ENCODE assay signal across 1 cellular context in the genomic region with DNA sequence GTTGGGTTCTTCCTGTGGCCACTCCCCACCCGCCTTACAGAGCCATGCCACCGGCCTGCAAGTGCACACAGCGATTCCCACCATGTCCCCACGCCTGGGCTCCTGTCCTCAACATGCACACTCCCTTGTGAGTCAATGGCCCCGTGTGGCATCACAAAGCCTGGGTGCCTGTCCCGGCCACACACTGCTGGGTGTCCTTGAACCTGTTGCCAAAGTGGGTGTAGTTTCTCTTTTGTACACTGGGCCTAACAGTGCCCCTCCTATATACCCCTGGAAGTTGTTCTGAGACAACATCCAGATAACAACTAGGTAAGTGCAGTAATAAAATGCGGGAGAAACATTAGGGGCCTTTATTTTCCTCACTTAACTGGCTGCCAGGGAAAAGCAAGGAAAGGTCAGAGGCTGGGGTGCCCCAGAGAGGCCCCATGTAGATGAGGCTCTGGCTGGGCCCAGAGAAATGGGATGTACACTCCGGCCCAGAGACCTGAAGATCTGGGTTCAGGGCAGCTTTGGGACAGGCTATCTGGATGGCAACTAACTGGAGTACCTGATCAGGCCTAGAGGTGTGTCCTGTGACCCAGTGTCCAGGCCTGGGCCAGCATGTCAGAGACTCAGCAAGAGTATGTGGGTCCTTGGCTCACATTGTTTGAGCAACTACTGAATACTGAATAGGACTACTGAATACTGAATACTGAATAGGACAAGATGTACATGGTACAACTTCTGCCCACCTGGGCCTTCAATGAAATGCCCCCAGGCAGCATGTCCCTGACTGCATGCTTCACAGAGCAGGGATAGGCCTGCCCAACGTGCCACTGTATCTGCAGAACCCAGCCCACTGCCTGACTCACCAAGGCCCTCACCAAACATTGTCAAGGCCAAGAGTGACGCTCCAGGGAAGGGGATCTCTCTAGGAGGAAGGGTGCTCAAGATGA.
TF ChIP-seq lines count a peak whose summit lies in the region.

No MANE protein-coding gene starts in this region.

TF ChIP-seq in HepG2, 621 proteins besides CTCF, POLR2A, EP300 and RAD21 (continued from another document and continues in another):
- TF ChIP-seq ZBTB2 (CRISPR knock-in tag; IDR thresholded peaks at IDR 0.05; ENCODE audit: low read depth) (no peak), ZNF318 (CRISPR knock-in tag; IDR thresholded peaks at IDR 0.05) (no peak), ZNF614 (CRISPR knock-in tag; IDR thresholded peaks at IDR 0.05; ENCODE audit: borderline replicate concordance) (no peak), ZNF776 (CRISPR knock-in tag; IDR thresholded peaks at IDR 0.05) (no peak), AHR (CRISPR knock-in tag; IDR thresholded peaks at IDR 0.05) (no peak; the same call in 1 of the 2 replicates), ZNF142 (CRISPR knock-in tag; IDR thresholded peaks at IDR 0.05) (no peak), SMARCE1 (IDR thresholded peaks at IDR 0.05; ENCODE audit: borderline replicate concordance) (no peak), ZNF33A (CRISPR knock-in tag; IDR thresholded peaks at IDR 0.05; ENCODE audit: borderline replicate concordance) (no peak), LBX2 (CRISPR knock-in tag; IDR thresholded peaks at IDR 0.05; ENCODE audit: borderline replicate concordance) (no peak), CCDC6 (CRISPR knock-in tag; IDR thresholded peaks at IDR 0.05) (0 out of 2 replicates have a peak, but pooled peaks have one; percentile 37), DMTF1 (CRISPR knock-in tag; IDR thresholded peaks at IDR 0.05) (no peak), ZNF451 (CRISPR knock-in tag; IDR thresholded peaks at IDR 0.05) (no peak), PAX8 (CRISPR knock-in tag; IDR thresholded peaks at IDR 0.05; ENCODE audit: borderline replicate concordance) (no peak), ZGPAT (CRISPR knock-in tag; IDR thresholded peaks at IDR 0.05) (no peak), NCOR1 (IDR thresholded peaks at IDR 0.05; ENCODE audit: borderline replicate concordance, low read length) (no peak)
- TF ChIP-seq, protein P1, sequence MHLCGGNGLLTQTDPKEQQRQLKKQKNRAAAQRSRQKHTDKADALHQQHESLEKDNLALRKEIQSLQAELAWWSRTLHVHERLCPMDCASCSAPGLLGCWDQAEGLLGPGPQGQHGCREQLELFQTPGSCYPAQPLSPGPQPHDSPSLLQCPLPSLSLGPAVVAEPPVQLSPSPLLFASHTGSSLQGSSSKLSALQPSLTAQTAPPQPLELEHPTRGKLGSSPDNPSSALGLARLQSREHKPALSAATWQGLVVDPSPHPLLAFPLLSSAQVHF (CRISPR knock-in tag; IDR thresholded peaks at IDR 0.05): no peak
- TF ChIP-seq, protein P2, sequence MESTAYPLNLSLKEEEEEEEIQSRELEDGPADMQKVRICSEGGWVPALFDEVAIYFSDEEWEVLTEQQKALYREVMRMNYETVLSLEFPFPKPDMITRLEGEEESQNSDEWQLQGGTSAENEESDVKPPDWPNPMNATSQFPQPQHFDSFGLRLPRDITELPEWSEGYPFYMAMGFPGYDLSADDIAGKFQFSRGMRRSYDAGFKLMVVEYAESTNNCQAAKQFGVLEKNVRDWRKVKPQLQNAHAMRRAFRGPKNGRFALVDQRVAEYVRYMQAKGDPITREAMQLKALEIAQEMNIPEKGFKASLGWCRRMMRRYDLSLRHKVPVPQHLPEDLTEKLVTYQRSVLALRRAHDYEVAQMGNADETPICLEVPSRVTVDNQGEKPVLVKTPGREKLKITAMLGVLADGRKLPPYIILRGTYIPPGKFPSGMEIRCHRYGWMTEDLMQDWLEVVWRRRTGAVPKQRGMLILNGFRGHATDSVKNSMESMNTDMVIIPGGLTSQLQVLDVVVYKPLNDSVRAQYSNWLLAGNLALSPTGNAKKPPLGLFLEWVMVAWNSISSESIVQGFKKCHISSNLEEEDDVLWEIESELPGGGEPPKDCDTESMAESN (CRISPR knock-in tag; conservative IDR thresholded peaks at IDR 0.05): no peak
- TF ChIP-seq, protein P3, sequence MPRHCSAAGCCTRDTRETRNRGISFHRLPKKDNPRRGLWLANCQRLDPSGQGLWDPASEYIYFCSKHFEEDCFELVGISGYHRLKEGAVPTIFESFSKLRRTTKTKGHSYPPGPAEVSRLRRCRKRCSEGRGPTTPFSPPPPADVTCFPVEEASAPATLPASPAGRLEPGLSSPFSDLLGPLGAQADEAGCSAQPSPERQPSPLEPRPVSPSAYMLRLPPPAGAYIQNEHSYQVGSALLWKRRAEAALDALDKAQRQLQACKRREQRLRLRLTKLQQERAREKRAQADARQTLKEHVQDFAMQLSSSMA (CRISPR knock-in tag; IDR thresholded peaks at IDR 0.05): 0 out of 2 replicates have a peak, but pooled peaks have one; percentile 50
- TF ChIP-seq, protein P4, sequence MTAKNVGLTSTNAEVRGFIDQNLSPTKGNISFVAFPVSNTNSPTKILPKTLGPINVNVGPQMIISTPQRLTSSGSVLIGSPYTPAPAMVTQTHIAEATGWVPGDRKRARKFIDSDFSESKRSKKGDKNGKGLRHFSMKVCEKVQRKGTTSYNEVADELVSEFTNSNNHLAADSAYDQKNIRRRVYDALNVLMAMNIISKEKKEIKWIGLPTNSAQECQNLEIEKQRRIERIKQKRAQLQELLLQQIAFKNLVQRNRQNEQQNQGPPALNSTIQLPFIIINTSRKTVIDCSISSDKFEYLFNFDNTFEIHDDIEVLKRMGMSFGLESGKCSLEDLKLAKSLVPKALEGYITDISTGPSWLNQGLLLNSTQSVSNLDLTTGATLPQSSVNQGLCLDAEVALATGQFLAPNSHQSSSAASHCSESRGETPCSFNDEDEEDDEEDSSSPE (CRISPR knock-in tag; IDR thresholded peaks at IDR 0.05): no peak
